Comparison of ENCODE assay signal across 18 cellular contexts in the genomic region with DNA sequence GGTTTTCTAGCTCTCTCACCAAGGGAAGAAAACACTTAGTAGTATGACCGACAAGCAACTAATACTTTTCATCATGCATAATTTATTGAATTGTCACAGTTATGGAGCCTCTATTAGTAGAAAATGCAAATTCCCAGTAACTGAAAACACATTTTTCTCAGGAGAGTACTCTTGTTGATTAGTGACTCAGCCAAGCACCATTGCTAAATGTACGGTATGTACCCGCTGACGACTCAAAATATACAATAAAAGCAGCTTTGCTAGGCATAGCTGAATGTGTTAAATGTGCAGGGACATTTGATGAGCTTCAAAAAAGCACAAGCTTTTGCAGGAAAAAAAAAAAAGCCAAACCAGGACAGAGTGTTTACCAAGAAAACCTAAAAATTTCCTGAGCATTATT.
"Had no signal": no experiment of that assay in that cellular context is flagged by ENCODE, and none has a peak within 500 bp of the region (broad histone marks: within the 10 kb centered on the region; RNA-seq: fewer than 3 reads in every experiment).

No MANE protein-coding gene starts in this region.

- H3K27ac ChIP-seq: cardiac muscle cell, coronary artery, epithelial cell of prostate, heart right ventricle, left lung, psoas muscle, stomach, VCaP had no signal

- H3K27ac Mint-ChIP-seq: activated CD4-positive, alpha-beta memory T cell treated with anti-CD3 and anti-CD28 coated beads for 36 hours; activated naive CD4-positive, alpha-beta T cell treated with anti-CD3 and anti-CD28 coated beads, Interleukin-2, amount 50 U/mL, for 72 hours; natural killer cell treated with Interleukin-12 subunit alpha and Interleukin-12 subunit beta and Interleukin-15 and Interleukin-18, amount 100 ng/mL, for 72 hours had no signal

- H3K9me3 Mint-ChIP-seq: activated CD4-positive, alpha-beta memory T cell treated with anti-CD3 and anti-CD28 coated beads for 36 hours; activated naive CD4-positive, alpha-beta T cell treated with anti-CD3 and anti-CD28 coated beads, Interleukin-2, amount 50 U/mL, for 72 hours; activated T-cell treated with anti-CD3 and anti-CD28 coated beads, Interleukin-2, amount 50 U/mL, for 4 hours; natural killer cell treated with Interleukin-12 subunit alpha and Interleukin-12 subunit beta and Interleukin-15 and Interleukin-18, amount 100 ng/mL, for 72 hours had no signal

- H3K36me3 Mint-ChIP-seq: activated CD4-positive, alpha-beta memory T cell treated with anti-CD3 and anti-CD28 coated beads for 36 hours; activated naive CD4-positive, alpha-beta T cell treated with anti-CD3 and anti-CD28 coated beads, Interleukin-2, amount 50 U/mL, for 72 hours; natural killer cell treated with Interleukin-12 subunit alpha and Interleukin-12 subunit beta and Interleukin-15 and Interleukin-18, amount 100 ng/mL, for 72 hours had no signal

- DNase-seq: activated CD4-positive, alpha-beta memory T cell treated with anti-CD3 and anti-CD28 coated beads for 36 hours; activated effector memory CD4-positive, alpha-beta T cell treated with anti-CD3 and anti-CD28 coated beads, Interleukin-2, amount 50 U/mL, for 16 hours; activated T-cell treated with anti-CD3 and anti-CD28 coated beads, Interleukin-2, amount 50 U/mL, for 4 hours; aorta; effector CD8-positive, alpha-beta T cell; foreskin melanocyte; heart right ventricle; left lung; mesenchymal stem cell; nucleus accumbens; psoas muscle; stomach had no signal

- H3K36me3 ChIP-seq: cardiac muscle cell, heart right ventricle, left lung, stomach had no signal

- H3K4me3 Mint-ChIP-seq: activated CD4-positive, alpha-beta memory T cell treated with anti-CD3 and anti-CD28 coated beads for 36 hours; activated T-cell treated with anti-CD3 and anti-CD28 coated beads, Interleukin-2, amount 50 U/mL, for 4 hours; natural killer cell treated with Interleukin-12 subunit alpha and Interleukin-12 subunit beta and Interleukin-15 and Interleukin-18, amount 100 ng/mL, for 72 hours had no signal

- H3K27me3 ChIP-seq: cardiac muscle cell, stomach had no signal

- H3K4me3 ChIP-seq: cardiac muscle cell, coronary artery, heart right ventricle, left lung, psoas muscle, stomach had no signal

- ATAC-seq: activated naive CD4-positive, alpha-beta T cell treated with anti-CD3 and anti-CD28 coated beads, Interleukin-2, amount 50 U/mL, for 72 hours; activated T-cell treated with anti-CD3 and anti-CD28 coated beads, Interleukin-2, amount 50 U/mL, for 4 hours; heart right ventricle; left lung; natural killer cell treated with Interleukin-12 subunit alpha and Interleukin-12 subunit beta and Interleukin-15 and Interleukin-18, amount 100 ng/mL, for 72 hours; psoas muscle had no signal

- H3K4me1 ChIP-seq: heart right ventricle, left lung, psoas muscle had no signal

- H3K9me3 ChIP-seq: left lung had no signal
